Comparison of ENCODE assay signal across 8 cellular contexts in genomic region chr6:134176283-134176975, GRCh38.
A peak's percentile ranks its signal among the peaks of the same experiment; 100 is the strongest.
DNase-seq lines count a peak whose midpoint lies in the region; ATAC-seq and TF ChIP-seq lines count a peak whose summit lies in the region.

No MANE protein-coding gene starts in this region.

- peaks cover 24% of the 10 kb centered on the region for H3K36me3 Mint-ChIP-seq in WTC11
- H3K36me3 Mint-ChIP-seq in natural killer cell: no peaks in the 10 kb centered on the region

- TF ChIP-seq CTCF in WTC11 (IDR thresholded peaks at IDR 0.05) (no peak), fibroblast of villous mesenchyme (IDR thresholded peaks at IDR 0.05; ENCODE audit: insufficient read depth, low read depth, low read length) (no peak), natural killer cell (IDR thresholded peaks at IDR 0.05) (no peak)

- intact Hi-C loops in natural killer cell (cut with micrococcal nuclease): loop anchor here (10.0 kb wide), 1 partner anchor 1008 kb away; the partner anchor contains the start of gene MYB

- peaks cover 3% of the 10 kb centered on the region; the same call in 1 of the 2 replicates for H3K9me3 Mint-ChIP-seq in WTC11
- H3K9me3 Mint-ChIP-seq in natural killer cell: no peaks in the 10 kb centered on the region

- DNase-seq in ELR (ENCODE audit: low read depth) (peak; percentile 44), WTC11 (ENCODE audit: low spot score) (peak; percentile 60), fibroblast of villous mesenchyme (ENCODE audit: low read depth) (peak; percentile 67), natural killer cell (no peak)

- ATAC-seq in WTC11: peak; percentile 12
- ATAC-seq in natural killer cell: no peak
- no peak for ATAC-seq in GM18907 (IDR thresholded peaks at IDR 0.05; ENCODE audit: unreplicated experiment)
- no peak for ATAC-seq in HG03280 (IDR thresholded peaks at IDR 0.05; ENCODE audit: unreplicated experiment)
- no peak for ATAC-seq in GM19035 (IDR thresholded peaks at IDR 0.05; ENCODE audit: unreplicated experiment)
- ATAC-seq in GM21381 (IDR thresholded peaks at IDR 0.05; ENCODE audit: unreplicated experiment): no peak

- H3K27ac Mint-ChIP-seq in WTC11: peak overlapping the region; percentile 83; the same call in 1 of the 2 replicates
- peak overlapping the region; percentile 68 to 87 for H3K27ac Mint-ChIP-seq in natural killer cell

- H3K4me3 Mint-ChIP-seq in WTC11 (peak overlapping the region; percentile 85), natural killer cell (peak overlapping the region; percentile 90)

- POLR2A ChIA-PET in WTC11 (lab: Charles Lee): no interaction called here

- H3K27me3 Mint-ChIP-seq in WTC11 (ENCODE audit: low read depth) (peaks cover 21% of the 10 kb centered on the region), natural killer cell (ENCODE audit: low read depth in 2 of 2) (peaks cover 13 to 29% of the 10 kb centered on the region in 2 donors)

- CTCF ChIA-PET in WTC11 (lab: Charles Lee): interaction anchor here (1.0 to 1.3 kb wide), 3 partner anchors 141 to 764 kb away, joined by 3 read pairs; no protein-coding TSS in a partner anchor

- H3K4me1 Mint-ChIP-seq in WTC11: peaks cover 49% of the 10 kb centered on the region
- peaks cover 36 to 38% of the 10 kb centered on the region in 2 donors for H3K4me1 Mint-ChIP-seq in natural killer cell

- peak overlapping the region; percentile 98 for H3K4me3 ChIP-seq in fibroblast of villous mesenchyme (ENCODE audit: low read depth, low read length)

TF ChIP-seq in WTC11, 78 proteins besides CTCF, POLR2A, EP300 and RAD21:
- TF ChIP-seq KAT7 (CRISPR knock-in tag; IDR thresholded peaks at IDR 0.05; ENCODE audit: borderline replicate concordance): 0 out of 2 replicates have a peak, but pooled peaks have one; percentile 53
- TF ChIP-seq ZNF138 (CRISPR knock-in tag; conservative IDR thresholded peaks at IDR 0.05): no peak
